ENCODE assay signal across 8 cellular contexts in the genomic region with DNA sequence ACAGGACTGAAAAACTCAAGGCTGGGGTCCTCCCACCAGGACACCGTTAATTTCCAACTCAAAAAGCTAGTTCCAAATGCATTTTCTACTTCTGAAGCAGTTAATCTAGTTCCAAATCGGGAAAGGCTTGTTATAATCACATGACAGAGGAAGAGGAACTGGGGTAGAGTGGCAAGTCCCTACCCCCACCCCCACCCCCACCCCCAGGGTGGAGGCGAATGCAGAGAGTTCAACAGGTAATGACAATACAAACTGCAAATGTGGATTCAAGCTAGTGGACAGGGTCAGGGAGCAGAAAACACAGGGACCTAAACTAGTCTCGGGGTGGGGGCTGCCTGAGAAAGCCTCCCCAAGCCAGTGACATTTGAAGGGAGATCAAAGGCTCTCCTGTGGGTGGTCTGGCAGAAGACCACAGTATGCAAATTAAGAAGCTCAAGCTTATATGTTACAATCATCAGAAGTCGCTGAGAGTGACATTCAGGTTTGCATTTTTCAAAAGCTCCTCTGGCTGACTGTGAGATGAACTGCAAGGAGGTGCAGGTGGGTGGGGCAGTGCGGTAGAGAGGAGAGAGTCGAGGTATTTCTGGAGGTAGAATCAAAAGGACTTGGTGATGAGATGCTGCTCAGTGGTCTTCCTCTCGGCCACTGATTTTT. TPM values are rescaled to one million over a fixed set of nuclear protein-coding genes. Genes with fewer than 3 reads are reported as not detected.
DNase-seq lines count a peak whose midpoint lies in the region; ATAC-seq, FAIRE-seq and TF ChIP-seq lines count a peak whose summit lies in the region.

No MANE protein-coding gene starts in this region.

- in situ Hi-C loops in K562 (cut with MboI), result no loop called here
- in situ Hi-C loops in transverse colon (cut with MboI; ENCODE audit: low pct_ligation_motif_present in 1 of 4, low pct_unique_long_range_greater_than_20kb in 1 of 4, low sequenced_read_pairs in 3 of 4), result no loop called here
- in situ Hi-C loops in ACHN (cut with HindIII; ENCODE audit: low pct_ligation_motif_present, low pct_unique_long_range_greater_than_20kb, low sequenced_read_pairs), result no loop called here

- TF ChIP-seq EP300 in K562 (IDR thresholded peaks at IDR 0.05; ENCODE audit: low read length), result no peak
- TF ChIP-seq EP300 in transverse colon (IDR thresholded peaks at IDR 0.05; ENCODE audit: low read depth), result no peak

- no peak for FAIRE-seq in K562 (lab: Jason Lieb, UNC)

- TF ChIP-seq POLR2A in K562 (conservative IDR thresholded peaks at IDR 0.05) (no peak), transverse colon (IDR thresholded peaks at IDR 0.05) (no peak)

- 34% methylated on average over 8 of the region's 8 CpGs for WGBS in K562 (ENCODE audit: insufficient coverage, low coverage, missing lambda C conversion rate)
- WGBS in transverse colon (ENCODE audit: low coverage in 1 of 2), 2 donors, result 38 to 62% methylated on average over 2 to 8 of the region's 8 CpGs

- no TSS peak for BruUV-seq in K562 (replicated peaks; lab: Mats Ljungman, UMichigan)

- no peak overlapping the region for H2AFZ ChIP-seq in K562 (ENCODE audit: low read depth, low read length)

- TF ChIP-seq CTCF in K562 (IDR thresholded peaks at IDR 0.05 in 2 of 3, conservative IDR thresholded peaks at IDR 0.05 in 1 of 3; ENCODE audit: insufficient read depth in 2 of 3, low read depth in 1 of 3, low read length in 3 of 3), result no peak
- TF ChIP-seq CTCF in transverse colon (IDR thresholded peaks at IDR 0.05), result no peak

- H4K20me1 ChIP-seq in K562 (replicated peaks; ENCODE audit: control insufficient read depth, insufficient read depth, low read length), result peaks cover 10% of the 10 kb centered on the region; the same call in 1 of the 2 replicates

- peak overlapping the region; percentile 0; the same call in 1 of the 2 replicates for H3K4me3 ChIP-seq in H7 (ENCODE audit: insufficient read depth, low read depth, low read length)
- no peak overlapping the region for H3K4me3 ChIP-seq in K562
- no peak overlapping the region for H3K4me3 ChIP-seq in transverse colon

- DNase-seq in H7, result peak; percentile 59
- peak; percentile 46 for DNase-seq in NOMO-1 treated with DMSO at 0.1 percent for 48 hours (lab: John Stamatoyannopoulos, UW; ENCODE audit: unreplicated experiment)
- DNase-seq in K562 (ENCODE audit: extremely low read depth in 1 of 4, low spot score in 3 of 4), result peak in 1 of 4 experiments; percentile 23
- DNase-seq in transverse colon, result peak; percentile 37
- DNase-seq in ACHN, result no peak
- no peak for DNase-seq in NCI-H2227 (lab: John Stamatoyannopoulos, UW; ENCODE audit: unreplicated experiment)
- DNase-seq in NCI-H1105 (lab: John Stamatoyannopoulos, UW), result no peak

- H3K27me3 ChIP-seq in H7 (ENCODE audit: control insufficient read depth, insufficient read depth, low read length) (no peaks in the 10 kb centered on the region), K562 (ENCODE audit: control insufficient read depth in 2 of 2, insufficient read depth in 2 of 2, low read length in 2 of 2) (no peaks in the 10 kb centered on the region), transverse colon (no peaks in the 10 kb centered on the region)

- H3K9me1 ChIP-seq in K562 (ENCODE audit: control insufficient read depth, insufficient read depth, low read length), result peaks cover 4% of the 10 kb centered on the region

- intact Hi-C loops in K562 (cut with micrococcal nuclease), result no loop called here
- intact Hi-C loops in transverse colon (cut with DNase I; ENCODE audit: low total_unique reads), result no loop called here

- H3K4me1 ChIP-seq in K562 (replicated peaks in 1 of 2; ENCODE audit: control insufficient read depth in 2 of 2, insufficient read depth in 2 of 2, low read length in 2 of 2) (peaks cover 46 to 76% of the 10 kb centered on the region in 2 experiments), transverse colon (peaks cover 4 to 82% (median 23%) of the 10 kb centered on the region in 4 donors)

- peaks cover 90% of the 10 kb centered on the region for H3K79me2 ChIP-seq in K562 (ENCODE audit: control insufficient read depth, insufficient read depth, low read length)

- CTCF ChIA-PET in K562 (lab: Yijun Ruan, JAX; ENCODE audit: low intra/inter-chr PET ratio), result no interaction called here

- H3K4me2 ChIP-seq in K562 (ENCODE audit: insufficient read depth, low read length), result peak overlapping the region; percentile 38; the same call in 1 of the 2 replicates

- ATAC-seq in GM18519 (IDR thresholded peaks at IDR 0.05; ENCODE audit: low FRiP score, unreplicated experiment) (peak; percentile 49), K562 (no peak)

- H3K9me3 ChIP-seq in K562 (replicated peaks; ENCODE audit: control insufficient read depth, insufficient read depth, low read depth, low read length) (no peaks in the 10 kb centered on the region), transverse colon (no peaks in the 10 kb centered on the region)

- no peak for TF ChIP-seq RAD21 in K562 (CRISPR knock-in tag; conservative IDR thresholded peaks at IDR 0.05 in 1 of 2, IDR thresholded peaks at IDR 0.05 in 1 of 2)

- POLR2A ChIA-PET in K562 (lab: Yijun Ruan, JAX), result interaction anchor here (0.6 to 1.0 kb wide), 3 partner anchors 12 to 56 kb away, joined by 3 read pairs; partner anchors contain the start of gene SLC25A19

- H3K36me3 ChIP-seq in H7 (replicated peaks; ENCODE audit: control insufficient read depth, insufficient read depth, low read length) (no peaks in the 10 kb centered on the region), K562 (ENCODE audit: control insufficient read depth, insufficient read depth, low read length) (0 out of 3 replicates have a peak, but pooled peaks cover 3% of the 10 kb centered on the region), transverse colon (no peaks in the 10 kb centered on the region)

- H3K27ac ChIP-seq in K562 (ENCODE audit: extremely low read depth, low read depth, low read length), result peak overlapping the region; percentile 52; the same call in 2 of the 3 replicates
- H3K27ac ChIP-seq in transverse colon, result peak overlapping the region in 3 of 4 donors; percentile 29 to 38 (median 29)

- peak overlapping the region in 1 of 2 experiments; percentile 55; a peak in 1 of 4 replicates for H3K9ac ChIP-seq in K562 (ENCODE audit: insufficient read depth in 1 of 2, low read depth in 2 of 2, low read length in 2 of 2)

RNA-seq across cellular contexts. Expression of gene SLC25A19, which starts 56.4 kb away (rescaled TPM):
- 25.7 and 31.0 TPM in 2 replicates for total RNA-seq in H7 (2014; rRNA removed; shearing (Covaris generic))
- 80.8 and 110 TPM in 2 replicates for total RNA-seq in K562 (2011; cell fraction: chromatin; rRNA removed; ENCODE audit: low replicate concordance)
- 83.7 and 96.9 TPM in 2 replicates for total RNA-seq in K562 (2011; cell fraction: nucleolus; rRNA removed)
- 75.9 and 93.0 TPM in 2 replicates for total RNA-seq in K562 (2011; cell fraction: nucleoplasm; rRNA removed)
- total RNA-seq in K562 (2014; rRNA removed) (56.1 and 71.6 TPM in 2 replicates), K562 (2014; rRNA removed; fragmentation: Illumina TruSeq; extraction: Trizol) (35.9 and 45.2 TPM in 2 replicates), K562 (2015; rRNA removed; fragmentation: Illumina TruSeq; extraction: Trizol) (49.0 and 49.3 TPM in 2 replicates), K562 (2021) (73.4 and 76.6 TPM in 2 replicates), transverse colon (10 to 100 TPM; 12.6 to 49.6 (median 20.7) TPM)
- polyA plus RNA-seq in K562 (2011; rRNA removed) (51.7 and 55.3 TPM in 2 replicates), K562 (2014; fragmentation: Illumina TruSeq; extraction: Trizol) (57.1 and 60.9 TPM in 2 replicates), K562 (2014; fragmentation: Nextera tagmentation; extraction: Ambion mirVana) (10 to 100 TPM; 33.4 to 49.3 TPM), K562 (2014; rRNA removed) (73.1 and 83.5 TPM in 2 replicates)
- 70.2 and 111 TPM in 2 replicates for polyA plus RNA-seq in K562 (2011; cell fraction: cytosol; rRNA removed)
- 50.7 and 83.5 TPM in 2 replicates for polyA plus RNA-seq in K562 (2011; cell fraction: nucleus; rRNA removed)
- polyA plus RNA-seq in K562 (2012), result 26.6 and 58.9 TPM in 2 replicates
- polyA minus RNA-seq in K562 (2011; rRNA and poly(A)+ RNA removed), result 29.7 and 31.1 TPM in 2 replicates
- 18.5 and 33.6 TPM in 2 replicates for polyA minus RNA-seq in K562 (2011; cell fraction: cytosol; rRNA and poly(A)+ RNA removed)
- polyA minus RNA-seq in K562 (2011; cell fraction: nucleus; rRNA and poly(A)+ RNA removed), result 32.9 and 44.3 TPM in 2 replicates

RNA-seq across cellular contexts. Expression of gene GRB2, which starts 59.8 kb away (rescaled TPM):
- total RNA-seq in H7 (2014; rRNA removed; shearing (Covaris generic)), result 98.7 and 100 TPM in 2 replicates
- 67.9 and 104 TPM in 2 replicates for total RNA-seq in K562 (2011; cell fraction: chromatin; rRNA removed; ENCODE audit: low replicate concordance)
- 72.2 and 76.5 TPM in 2 replicates for total RNA-seq in K562 (2011; cell fraction: nucleolus; rRNA removed)
- total RNA-seq in K562 (2011; cell fraction: nucleoplasm; rRNA removed), result 69.3 and 101 TPM in 2 replicates
- total RNA-seq in K562 (2014; rRNA removed), result 107 and 125 TPM in 2 replicates
- total RNA-seq in K562 (2014; rRNA removed; fragmentation: Illumina TruSeq; extraction: Trizol), result 65.3 and 79.9 TPM in 2 replicates
- 70.5 and 74.3 TPM in 2 replicates for total RNA-seq in K562 (2015; rRNA removed; fragmentation: Illumina TruSeq; extraction: Trizol)
- total RNA-seq in K562 (2021), result 113 and 115 TPM in 2 replicates
- 66.8 and 136 TPM in 2 replicates for polyA plus RNA-seq in K562 (2011; rRNA removed)
- 92.1 and 93.8 TPM in 2 replicates for polyA plus RNA-seq in K562 (2011; cell fraction: cytosol; rRNA removed)
- polyA plus RNA-seq in K562 (2011; cell fraction: nucleus; rRNA removed), result 20.1 and 22.1 TPM in 2 replicates
- 69.8 and 89.1 TPM in 2 replicates for polyA plus RNA-seq in K562 (2012)
- 83.5 and 84.8 TPM in 2 replicates for polyA plus RNA-seq in K562 (2014; fragmentation: Illumina TruSeq; extraction: Trizol)
- 10 to 100 TPM; 57.2 to 69.1 TPM for polyA plus RNA-seq in K562 (2014; fragmentation: Nextera tagmentation; extraction: Ambion mirVana)
- 85.2 and 95.1 TPM in 2 replicates for polyA plus RNA-seq in K562 (2014; rRNA removed)
- 32.5 and 47.6 TPM in 2 replicates for polyA minus RNA-seq in K562 (2011; rRNA and poly(A)+ RNA removed)
- polyA minus RNA-seq in K562 (2011; cell fraction: cytosol; rRNA and poly(A)+ RNA removed), result 20.9 and 32.6 TPM in 2 replicates
- 18.7 and 28.4 TPM in 2 replicates for polyA minus RNA-seq in K562 (2011; cell fraction: nucleus; rRNA and poly(A)+ RNA removed)
- 100 to 1,000 TPM; 105 to 183 (median 136) TPM for total RNA-seq in transverse colon

Comparison
In these comparisons a context has a peak if more than half of its experiments do, and no peak if none do; other contexts are left out.
1. DNase-seq: peak in H7 (single experiment), NOMO-1 treated with DMSO at 0.1 percent for 48 hours (single experiment) and transverse colon (single experiment); none in ACHN (single experiment), NCI-H2227 (single experiment) and NCI-H1105 (single experiment).